8 cellular contexts compared by ENCODE assay signal in genomic region chr11:62591448-62592215, GRCh38. TPM values are rescaled to one million over a fixed set of nuclear protein-coding genes. Genes with fewer than 3 reads are reported as not detected.
DNase-seq lines count a peak whose midpoint lies in the region; ATAC-seq and TF ChIP-seq lines count a peak whose summit lies in the region.

TUT1 (minus strand) TSS chr11:62591523; CDS start chr11:62591485, 38 bp downstream.

- H3K9me3 Mint-ChIP-seq in activated naive CD8-positive, alpha-beta T cell treated with anti-CD3 and anti-CD28 coated beads, Interleukin-2, amount 10 ng/mL, durations not matched to agents 7 days and 5 days: no peaks in the 10 kb centered on the region

- H3K27ac ChIP-seq in SU-DHL-6 (ENCODE audit: low read depth, low read length): peak within 1 kb of the TSS; percentile 79
- peak within 1 kb of the TSS; percentile 80 to 88 for H3K27ac ChIP-seq in ovary
- H3K27ac ChIP-seq in tibial artery: peak within 1 kb of the TSS; percentile 89 to 97

- 0 out of 2 replicates have a peak, but pooled peaks cover 3% of the 10 kb centered on the region for H3K36me3 ChIP-seq in SU-DHL-6 (ENCODE audit: low read length)
- no peaks in the 10 kb centered on the region for H3K36me3 ChIP-seq in ovary
- peaks cover 35 to 56% (median 51%) of the 10 kb centered on the region in 3 donors for H3K36me3 ChIP-seq in tibial artery

- no peaks in the 10 kb centered on the region for H3K27me3 ChIP-seq in SU-DHL-6 (ENCODE audit: low read length)
- H3K27me3 ChIP-seq in ovary: no peaks in the 10 kb centered on the region
- no peaks in the 10 kb centered on the region for H3K27me3 ChIP-seq in tibial artery

- peak; percentile 5 for TF ChIP-seq EP300 in ovary (IDR thresholded peaks at IDR 0.05)

- peak within 1 kb of the TSS; percentile 99 for H3K27ac Mint-ChIP-seq in activated naive CD8-positive, alpha-beta T cell treated with anti-CD3 and anti-CD28 coated beads, Interleukin-2, amount 10 ng/mL, durations not matched to agents 7 days and 5 days

- no peaks in the 10 kb centered on the region for H4K20me1 ChIP-seq in SU-DHL-6 (ENCODE audit: low read depth, low read length)

- H3K9me3 ChIP-seq in SU-DHL-6 (ENCODE audit: insufficient read depth, low read length) (no peaks in the 10 kb centered on the region), ovary (no peaks in the 10 kb centered on the region), tibial artery (no peaks in the 10 kb centered on the region)

- H3K4me3 ChIP-seq in SU-DHL-6 (ENCODE audit: insufficient read depth, low read length, poor library complexity, severe bottlenecking): peak within 1 kb of the TSS; percentile 99
- H3K4me3 ChIP-seq in ovary: peak within 1 kb of the TSS; percentile 86
- peak within 1 kb of the TSS; percentile 69 to 89 for H3K4me3 ChIP-seq in tibial artery

- WGBS in ovary, 3 donors: 0 to 1% (median 0%) methylated on average over 64 of the region's 64 CpGs

- peaks cover 38% of the 10 kb centered on the region for H3K4me1 Mint-ChIP-seq in activated naive CD8-positive, alpha-beta T cell treated with anti-CD3 and anti-CD28 coated beads, Interleukin-2, amount 10 ng/mL, durations not matched to agents 7 days and 5 days

- H2AFZ ChIP-seq in SU-DHL-6 (ENCODE audit: low read depth, low read length, severe bottlenecking): peak within 1 kb of the TSS; percentile 54

- no peaks in the 10 kb centered on the region for H3K27me3 Mint-ChIP-seq in activated naive CD8-positive, alpha-beta T cell treated with anti-CD3 and anti-CD28 coated beads, Interleukin-2, amount 10 ng/mL, durations not matched to agents 7 days and 5 days

- intact Hi-C loops in Right ventricle myocardium inferior (cut with DNase I) (loop anchor here (10.0 kb wide), 1 partner anchor 113 kb away; the partner anchor contains the start of genes BSCL2 and GNG3), ovary (cut with DNase I) (loop anchor here in 1 of 4 donors (10.0 kb wide), 1 partner anchor 103 kb away; no protein-coding TSS in a partner anchor), tibial artery (cut with DNase I; ENCODE audit: low total_unique reads) (loop anchor here (10.0 kb wide), 1 partner anchor 47 kb away; the partner anchor contains the start of gene AHNAK)

- peaks cover 29% of the 10 kb centered on the region for H3F3A ChIP-seq in SU-DHL-6 (ENCODE audit: insufficient read depth)

- ATAC-seq in HG02678 (IDR thresholded peaks at IDR 0.05; ENCODE audit: unreplicated experiment) (peak; percentile 85), Right ventricle myocardium inferior (peak; percentile 96)
- ATAC-seq in activated naive CD8-positive, alpha-beta T cell treated with anti-CD3 and anti-CD28 coated beads, Interleukin-2, amount 10 ng/mL, durations not matched to agents 7 days and 5 days (ENCODE audit: low read depth): peak; percentile 88

- peaks cover 21% of the 10 kb centered on the region for H3K36me3 Mint-ChIP-seq in activated naive CD8-positive, alpha-beta T cell treated with anti-CD3 and anti-CD28 coated beads, Interleukin-2, amount 10 ng/mL, durations not matched to agents 7 days and 5 days

- TF ChIP-seq POLR2A in GM10847 (IDR thresholded peaks at IDR 0.05; ENCODE audit: extremely low read depth, insufficient read length) (peak; percentile 88), ovary (IDR thresholded peaks at IDR 0.05) (peak; percentile 91)

- peak; percentile 98 for DNase-seq in NCI-H128 (lab: John Stamatoyannopoulos, UW; ENCODE audit: unreplicated experiment)
- DNase-seq in activated naive CD8-positive, alpha-beta T cell treated with anti-CD3 and anti-CD28 coated beads, Interleukin-2, amount 10 ng/mL, durations not matched to agents 7 days and 5 days: peak; percentile 91
- DNase-seq in Right ventricle myocardium inferior (ENCODE audit: missing footprints): peak; percentile 98
- peak; percentile 93 to 97 (median 95) for DNase-seq in ovary
- peak; percentile 98 for DNase-seq in tibial artery

- H3K9me2 ChIP-seq in SU-DHL-6 (replicated peaks; ENCODE audit: insufficient read depth, low read length): no peaks in the 10 kb centered on the region

- H3K9ac ChIP-seq in SU-DHL-6 (ENCODE audit: low read length): peak within 1 kb of the TSS; percentile 92

- H3K4me1 ChIP-seq in ovary (ENCODE audit: insufficient read depth) (peaks cover 3% of the 10 kb centered on the region), tibial artery (peaks cover 0 to 30% (median 19%) of the 10 kb centered on the region in 4 donors)

- peak within 1 kb of the TSS; percentile 100 for H3K4me3 Mint-ChIP-seq in activated naive CD8-positive, alpha-beta T cell treated with anti-CD3 and anti-CD28 coated beads, Interleukin-2, amount 10 ng/mL, durations not matched to agents 7 days and 5 days

- no peak for TF ChIP-seq CTCF in SU-DHL-6 (IDR thresholded peaks at IDR 0.05; ENCODE audit: insufficient read depth, low read length, poor library complexity, severe bottlenecking)
- no peak for TF ChIP-seq CTCF in ovary (IDR thresholded peaks at IDR 0.05)
- TF ChIP-seq CTCF in tibial artery (IDR thresholded peaks at IDR 0.05): no peak

- peak within 1 kb of the TSS; percentile 93 for H3K4me2 ChIP-seq in SU-DHL-6 (ENCODE audit: low read depth, low read length, poor library complexity, severe bottlenecking)

- H3K79me2 ChIP-seq in SU-DHL-6 (ENCODE audit: insufficient read depth, low read length): peaks cover 16% of the 10 kb centered on the region

- POLR2A ChIA-PET in activated naive CD8-positive, alpha-beta T cell treated with anti-CD3 and anti-CD28 coated beads, Interleukin-2, amount 10 ng/mL, durations not matched to agents 7 days and 5 days (lab: Charles Lee): interaction anchor here (0.5 to 4.8 kb wide), 52 partner anchors 8 to 291 kb away, joined by 3 to 83 read pairs (median 7); partner anchors contain the start of genes AHNAK, B3GAT3, BSCL2 and C11orf98

RNA-seq across cellular contexts. Expression of gene TUT1, which starts in this region (rescaled TPM):
- total RNA-seq in activated naive CD8-positive, alpha-beta T cell treated with anti-CD3 and anti-CD28 coated beads, Interleukin-2, amount 10 ng/mL, durations not matched to agents 7 days and 5 days: 10 to 100 TPM; 27.2 to 38.2 TPM
- 13.7 TPM for total RNA-seq in Right ventricle myocardium inferior
- total RNA-seq in ovary: 10 to 100 TPM in 5 of 7 donors, 1 to 10 TPM in 2; 6.9 to 27.3 (median 21.1) TPM
- polyA plus RNA-seq in ovary: 10 to 100 TPM in 1 of 2 donors, 1 to 10 TPM in 1; 5.9 to 18.3 TPM

Comparison
In these comparisons a context has a peak if more than half of its experiments do, and no peak if none do; other contexts are left out.
1. Peak in every context shown above with its lines: DNase-seq, ATAC-seq, H3K4me3 ChIP-seq and H3K27ac ChIP-seq.